Comparison of ENCODE assay signal across 9 cellular contexts in genomic region chr15:85047271-85047948, GRCh38.
A peak's percentile ranks its signal among the peaks of the same experiment; 100 is the strongest.
DNase-seq lines count a peak whose midpoint lies in the region; ATAC-seq lines count a peak whose summit lies in the region.
"Had no signal": no experiment of that assay in that cellular context is flagged by ENCODE, and none has a peak within 500 bp of the region (broad histone marks: within the 10 kb centered on the region; RNA-seq: fewer than 3 reads in every experiment).

No MANE protein-coding gene starts in this region.

- intact Hi-C loops in naive thymus-derived CD4-positive, alpha-beta T cell (cut with micrococcal nuclease): loop anchor here in 1 of 2 donors (10.0 kb wide), 1 partner anchor 453 kb away; no protein-coding TSS in a partner anchor

- peaks cover 7 to 57% (median 23%) of the 10 kb centered on the region in 7 donors for H3K4me1 Mint-ChIP-seq in naive thymus-derived CD4-positive, alpha-beta T cell

- peak overlapping the region; percentile 39; the same call in 1 of the 2 replicates for H3K4me3 ChIP-seq in GM08714 (ENCODE audit: low read length)
- no peak overlapping the region for H3K4me3 ChIP-seq in naive thymus-derived CD4-positive, alpha-beta T cell (ENCODE audit: low read length)
- H3K4me3 ChIP-seq: lung had no signal

- H3K27me3 Mint-ChIP-seq in naive thymus-derived CD4-positive, alpha-beta T cell: no peaks in the 10 kb centered on the region

- peak; percentile 70 for ATAC-seq in naive thymus-derived CD4-positive, alpha-beta T cell
- no peak for ATAC-seq in GM18867 (IDR thresholded peaks at IDR 0.05; ENCODE audit: unreplicated experiment)

- H3K4me1 ChIP-seq in naive thymus-derived CD4-positive, alpha-beta T cell (ENCODE audit: control insufficient read depth in 2 of 2, insufficient read depth in 2 of 2, low read length in 2 of 2): peaks cover 0 to 6% of the 10 kb centered on the region in 2 donors

- H3K27ac Mint-ChIP-seq in naive thymus-derived CD4-positive, alpha-beta T cell: no peak overlapping the region

- H3K9me3 ChIP-seq in naive thymus-derived CD4-positive, alpha-beta T cell (ENCODE audit: control insufficient read depth in 2 of 3, low read length in 3 of 3): no peaks in the 10 kb centered on the region

- DNase-seq in NCI-H460 (ENCODE audit: extremely low read depth, low read depth) (peak; percentile 94), dermis microvascular lymphatic vessel endothelial cell (ENCODE audit: low read depth in 2 of 2) (peak; percentile 92 to 99), NCI-H187 treated with DMSO at 0.1 percent for 48 hours (lab: John Stamatoyannopoulos, UW) (no peak)
- peak in 1 of 9 donors; percentile 8 for DNase-seq in naive thymus-derived CD4-positive, alpha-beta T cell
- DNase-seq in stimulated activated CD4-positive, alpha-beta T cell treated with anti-CD3 and anti-CD28 coated beads, Interleukin-12 subunit alpha, Interleukin-12 subunit beta, amount 100 ng/mL, for 4 hours: no peak
- no peak for DNase-seq in stimulated activated CD4-positive, alpha-beta T cell treated with anti-CD3 and anti-CD28 coated beads, Interleukin-2, amount 100 ng/mL, for 48 hours

- no peaks in the 10 kb centered on the region for H3K9me3 Mint-ChIP-seq in naive thymus-derived CD4-positive, alpha-beta T cell

- no peaks in the 10 kb centered on the region for H3K36me3 ChIP-seq in naive thymus-derived CD4-positive, alpha-beta T cell (ENCODE audit: control insufficient read depth in 2 of 3, insufficient read depth in 3 of 3, low read length in 3 of 3)

- POLR2A ChIA-PET in naive thymus-derived CD4-positive, alpha-beta T cell (lab: Charles Lee): interaction anchor here (0.7 kb wide), 2 partner anchors 9 to 91 kb away, joined by 3 read pairs; no protein-coding TSS in a partner anchor

- H3K27ac ChIP-seq in naive thymus-derived CD4-positive, alpha-beta T cell (ENCODE audit: low read depth, low read length): no peak overlapping the region

- H3K4me3 Mint-ChIP-seq in naive thymus-derived CD4-positive, alpha-beta T cell: no peak overlapping the region

- peaks cover 0 to 14% (median 2%) of the 10 kb centered on the region in 5 donors for H3K36me3 Mint-ChIP-seq in naive thymus-derived CD4-positive, alpha-beta T cell

- CTCF ChIA-PET in naive thymus-derived CD4-positive, alpha-beta T cell (lab: Charles Lee): interaction anchor here (1.2 to 4.4 kb wide), 2 partner anchors 90 to 92 kb away, joined by 4 to 27 read pairs; no protein-coding TSS in a partner anchor

- H3K27me3 ChIP-seq in naive thymus-derived CD4-positive, alpha-beta T cell (ENCODE audit: control insufficient read depth in 2 of 2, insufficient read depth in 2 of 2, low read length in 2 of 2): no peaks in the 10 kb centered on the region

Comparison
In these comparisons a context has a peak if more than half of its experiments do, and no peak if none do; other contexts are left out.
1. DNase-seq: peak in NCI-H460 (single experiment) and dermis microvascular lymphatic vessel endothelial cell (2 of 2); none in stimulated activated CD4-positive, alpha-beta T cell treated with anti-CD3 and anti-CD28 coated beads, Interleukin-12 subunit alpha, Interleukin-12 subunit beta, amount 100 ng/mL, for 4 hours (single experiment), NCI-H187 treated with DMSO at 0.1 percent for 48 hours (single experiment) and stimulated activated CD4-positive, alpha-beta T cell treated with anti-CD3 and anti-CD28 coated beads, Interleukin-2, amount 100 ng/mL, for 48 hours (0 of 2).